15 cellular contexts compared by ENCODE assay signal in the genomic region with DNA sequence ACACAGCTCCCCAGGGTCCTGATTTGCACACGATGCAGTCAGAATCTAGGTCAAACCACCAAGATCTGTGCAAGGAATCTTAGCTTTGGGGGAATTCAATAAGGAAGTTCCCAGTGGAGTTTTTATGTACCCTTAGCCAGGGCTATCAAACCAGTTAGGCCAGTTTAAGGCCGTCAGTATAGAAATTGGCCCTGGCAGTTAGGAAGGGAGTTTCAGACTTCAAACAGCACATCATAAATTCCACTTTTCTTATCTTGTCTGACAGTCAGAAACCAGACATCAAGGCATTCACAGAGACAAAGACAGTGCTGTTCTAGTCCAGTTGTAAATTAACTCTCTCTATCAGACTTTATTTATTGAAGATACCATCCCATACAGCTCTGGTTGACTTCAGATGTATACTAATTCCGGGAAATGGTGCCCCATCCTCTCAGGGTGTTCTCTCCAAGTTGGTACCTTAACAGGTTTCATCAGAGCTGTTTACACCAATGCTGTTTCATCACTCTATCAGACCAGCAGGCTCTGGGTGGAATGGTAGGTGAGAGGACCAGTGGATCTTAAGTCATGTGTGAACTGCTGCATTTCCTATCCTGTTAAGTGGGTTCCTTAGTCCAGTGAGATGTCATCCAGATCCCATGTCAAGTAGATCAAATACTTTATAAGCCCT.
DNase-seq lines count a peak whose midpoint lies in the region; ATAC-seq and TF ChIP-seq lines count a peak whose summit lies in the region.
"Had no signal": no experiment of that assay in that cellular context is flagged by ENCODE, and none has a peak within 500 bp of the region (broad histone marks: within the 10 kb centered on the region; RNA-seq: fewer than 3 reads in every experiment).

No MANE protein-coding gene starts in this region.

- no peak overlapping the region for H3K9ac ChIP-seq in mammary epithelial cell (ENCODE audit: insufficient read depth, low read length)

- H3K4me2 ChIP-seq in mammary epithelial cell (ENCODE audit: insufficient read depth, low read depth, low read length): no peak overlapping the region

- no peak overlapping the region for H3K27ac ChIP-seq in heart right ventricle
- no peak overlapping the region for H3K27ac ChIP-seq in mammary epithelial cell (ENCODE audit: insufficient read depth, low read depth, low read length)
- H3K27ac ChIP-seq in CD8-positive, alpha-beta memory T cell (ENCODE audit: low read depth, low read length): no peak overlapping the region
- H3K27ac ChIP-seq: neutrophil, thyroid gland had no signal

- in situ Hi-C loops in mammary epithelial cell (cut with MboI; ENCODE audit: low sequenced_read_pairs in 2 of 2): no loop called here

- peak overlapping the region; percentile 82 for H3K27ac Mint-ChIP-seq in mesothelial cell of epicardium
- peak overlapping the region in 1 of 8 donors; percentile 12 for H3K27ac Mint-ChIP-seq in CD8-positive, alpha-beta memory T cell
- H3K27ac Mint-ChIP-seq: activated CD8-positive, alpha-beta T cell treated with anti-CD3 and anti-CD28 coated beads, Interleukin-2, amount 10 ng/mL, durations not matched to agents 7 days and 5 days had no signal

- H3K9me3 ChIP-seq in heart right ventricle: no peaks in the 10 kb centered on the region
- no peaks in the 10 kb centered on the region for H3K9me3 ChIP-seq in mammary epithelial cell (replicated peaks; ENCODE audit: insufficient read depth, low read length)
- no peaks in the 10 kb centered on the region for H3K9me3 ChIP-seq in CD8-positive, alpha-beta memory T cell (ENCODE audit: low read length)
- H3K9me3 ChIP-seq: neutrophil, thyroid gland had no signal

- intact Hi-C loops in Right ventricle myocardium inferior (cut with DNase I): no loop called here
- intact Hi-C loops in heart right ventricle (cut with DNase I): no loop called here
- intact Hi-C loops in mammary epithelial cell (cut with micrococcal nuclease): no loop called here

- no peak for DNase-seq in Right ventricle myocardium inferior (ENCODE audit: missing footprints)
- no peak for DNase-seq in heart right ventricle
- peak; percentile 79 for DNase-seq in mammary epithelial cell
- peak in 1 of 2 experiments; percentile 60 for DNase-seq in mesothelial cell of epicardium (ENCODE audit: low spot score in 2 of 2, unreplicated experiment in 2 of 2)
- DNase-seq in CD8-positive, alpha-beta memory T cell: no peak
- no peak for DNase-seq in cerebellum (ENCODE audit: low spot score)
- DNase-seq in medulla oblongata (ENCODE audit: extremely low spot score): no peak
- no peak for DNase-seq in NCI-H146 (lab: John Stamatoyannopoulos, UW)
- DNase-seq: activated CD8-positive, alpha-beta T cell treated with anti-CD3 and anti-CD28 coated beads, Interleukin-2, amount 10 ng/mL, durations not matched to agents 7 days and 5 days; activated gamma-delta T cell treated with Interleukin-2 at 50 U/mL for 16 hours; NCI-H226; T-helper 9 cell had no signal

- no peaks in the 10 kb centered on the region for H3K27me3 Mint-ChIP-seq in mesothelial cell of epicardium (ENCODE audit: low read depth)
- H3K27me3 Mint-ChIP-seq in CD8-positive, alpha-beta memory T cell: peaks cover 3% of the 10 kb centered on the region in 2 donors

- H3K4me3 Mint-ChIP-seq in mesothelial cell of epicardium: no peak overlapping the region
- H3K4me3 Mint-ChIP-seq in CD8-positive, alpha-beta memory T cell: no peak overlapping the region
- H3K4me3 Mint-ChIP-seq: activated CD8-positive, alpha-beta T cell treated with anti-CD3 and anti-CD28 coated beads, Interleukin-2, amount 10 ng/mL, durations not matched to agents 7 days and 5 days; brain had no signal

- peak; percentile 50 for ATAC-seq in Right ventricle myocardium inferior
- no peak for ATAC-seq in heart right ventricle
- ATAC-seq: activated CD8-positive, alpha-beta T cell treated with anti-CD3 and anti-CD28 coated beads, Interleukin-2, amount 10 ng/mL, durations not matched to agents 7 days and 5 days had no signal

- no peaks in the 10 kb centered on the region for H3K36me3 ChIP-seq in heart right ventricle
- H3K36me3 ChIP-seq in mammary epithelial cell (ENCODE audit: insufficient read depth, low read length): no peaks in the 10 kb centered on the region
- no peaks in the 10 kb centered on the region for H3K36me3 ChIP-seq in CD8-positive, alpha-beta memory T cell (ENCODE audit: insufficient read depth, low read length)
- H3K36me3 ChIP-seq: neutrophil, thyroid gland had no signal

- POLR2A ChIA-PET in CD8-positive, alpha-beta memory T cell (lab: Charles Lee): no interaction called here

- no peaks in the 10 kb centered on the region for H4K20me1 ChIP-seq in mammary epithelial cell (ENCODE audit: insufficient read depth, low read length)

- H3K79me2 ChIP-seq in mammary epithelial cell (ENCODE audit: insufficient read depth, low read length): no peaks in the 10 kb centered on the region

- peaks cover 13% of the 10 kb centered on the region for H3K36me3 Mint-ChIP-seq in mesothelial cell of epicardium
- H3K36me3 Mint-ChIP-seq in CD8-positive, alpha-beta memory T cell: no peaks in the 10 kb centered on the region
- H3K36me3 Mint-ChIP-seq: brain had no signal

- dilution Hi-C loops in mammary epithelial cell (cut with HindIII; ENCODE audit: low sequenced_read_pairs): no loop called here

- H3K9me3 Mint-ChIP-seq in mesothelial cell of epicardium: peaks cover 14% of the 10 kb centered on the region
- no peaks in the 10 kb centered on the region for H3K9me3 Mint-ChIP-seq in CD8-positive, alpha-beta memory T cell

- H2AFZ ChIP-seq in mammary epithelial cell (ENCODE audit: low read depth, low read length): peak overlapping the region; percentile 55

- WGBS in heart right ventricle, 2 donors: 57 to 60% methylated on average over 3 of the region's 3 CpGs
- 40% methylated on average over 3 of the region's 3 CpGs for whole genome bisulfite sequencing in mammary epithelial cell (ENCODE audit: low coverage, missing lambda C conversion rate)

- CTCF ChIA-PET in mammary epithelial cell (lab: Charles Lee; ENCODE audit: low non-redundant PET): no interaction called here
- CTCF ChIA-PET in CD8-positive, alpha-beta memory T cell (lab: Charles Lee): no interaction called here

- H3K4me1 ChIP-seq in heart right ventricle (peaks cover 0 to 7% (median 0%) of the 10 kb centered on the region in 9 donors), mammary epithelial cell (ENCODE audit: insufficient read depth, low read length) (peaks cover 11% of the 10 kb centered on the region)
- no peaks in the 10 kb centered on the region for H3K4me1 ChIP-seq in CD8-positive, alpha-beta memory T cell (ENCODE audit: insufficient read depth, low read length)

- no peak overlapping the region for H3K4me3 ChIP-seq in heart right ventricle
- no peak overlapping the region for H3K4me3 ChIP-seq in mammary epithelial cell (replicated peaks in 1 of 3; ENCODE audit: insufficient read depth in 1 of 3, low read depth in 2 of 3, low read length in 3 of 3)
- no peak overlapping the region for H3K4me3 ChIP-seq in CD8-positive, alpha-beta memory T cell (ENCODE audit: low read length)
- H3K4me3 ChIP-seq: thyroid gland had no signal

- BruUV-seq in mammary epithelial cell (replicated peaks; lab: Mats Ljungman, UMichigan): no TSS peak

- H3K4me1 Mint-ChIP-seq in mesothelial cell of epicardium: peaks cover 44% of the 10 kb centered on the region
- H3K4me1 Mint-ChIP-seq in CD8-positive, alpha-beta memory T cell: no peaks in the 10 kb centered on the region

- H3K27me3 ChIP-seq in heart right ventricle (no peaks in the 10 kb centered on the region), mammary epithelial cell (ENCODE audit: insufficient read depth, low read length) (no peaks in the 10 kb centered on the region)
- no peaks in the 10 kb centered on the region for H3K27me3 ChIP-seq in CD8-positive, alpha-beta memory T cell (ENCODE audit: insufficient read depth, low read length, poor library complexity, severe bottlenecking)
- H3K27me3 ChIP-seq: neutrophil, thyroid gland had no signal

- no peak for TF ChIP-seq CTCF in heart right ventricle (IDR thresholded peaks at IDR 0.05)
- no peak for TF ChIP-seq CTCF in mammary epithelial cell (conservative IDR thresholded peaks at IDR 0.05 in 1 of 2, IDR thresholded peaks at IDR 0.05 in 1 of 2; ENCODE audit: extremely low read depth in 1 of 2, insufficient read depth in 1 of 2, low read depth in 1 of 2, low read length in 2 of 2)
- TF ChIP-seq CTCF in mesothelial cell of epicardium (IDR thresholded peaks at IDR 0.05; ENCODE audit: unreplicated experiment): no peak
